In genomic region chr4:189974056-189974455, GRCh38 we compare ENCODE assay signal across 13 cellular contexts. TPM values are rescaled to one million over a fixed set of nuclear protein-coding genes. Genes with fewer than 3 reads are reported as not detected.
DNase-seq lines count a peak whose midpoint lies in the region; ATAC-seq and TF ChIP-seq lines count a peak whose summit lies in the region.
"Had no signal": no experiment of that assay in that cellular context is flagged by ENCODE, and none has a peak within 500 bp of the region (broad histone marks: within the 10 kb centered on the region; RNA-seq: fewer than 3 reads in every experiment).

No MANE protein-coding gene starts in this region.

- H3K4me3 ChIP-seq in Caco-2 (ENCODE audit: low read depth, low read length), result no peak overlapping the region
- H3K4me3 ChIP-seq: ovary, thoracic aorta had no signal

- CTCF ChIA-PET in Caco-2 (lab: Charles Lee), result no interaction called here

- DNase-seq in Caco-2 (peak in 1 of 2 experiments; percentile 29), HFFc6 (no peak), amniotic epithelial cell (ENCODE audit: low read depth) (peak; percentile 2), left kidney (ENCODE audit: low read depth, low spot score) (peak; percentile 34), left cardiac atrium (no peak)
- DNase-seq: activated CD4-positive, alpha-beta T cell treated with anti-CD3 and anti-CD28 coated beads, Interleukin-2, amount 10 ng/mL, durations not matched to agents 24 days and 14 days; ovary; SHP77 had no signal

- POLR2A ChIA-PET in Caco-2 (lab: Charles Lee), result no interaction called here

- no peaks in the 10 kb centered on the region for H3K9me3 ChIP-seq in Caco-2
- H3K9me3 ChIP-seq: ovary, thoracic aorta had no signal

- TF ChIP-seq CTCF in Caco-2 (IDR thresholded peaks at IDR 0.05; ENCODE audit: insufficient read depth in 1 of 2, low read depth in 1 of 2, low read length in 1 of 2, severe bottlenecking in 1 of 2, unreplicated experiment in 1 of 2) (peak; percentile 18 to 38), HFFc6 (IDR thresholded peaks at IDR 0.05) (peak; percentile 71)

- no peaks in the 10 kb centered on the region for H3K4me1 ChIP-seq in Caco-2

- intact Hi-C loops in Caco-2 (cut with micrococcal nuclease; ENCODE audit: unreplicated experiment) (no loop called here), left cardiac atrium (cut with DNase I) (no loop called here)

- ATAC-seq in GM18907 (IDR thresholded peaks at IDR 0.05; ENCODE audit: unreplicated experiment) (no peak), HG02588 (IDR thresholded peaks at IDR 0.05; ENCODE audit: unreplicated experiment) (no peak), left cardiac atrium (no peak), HG03571 (IDR thresholded peaks at IDR 0.05; ENCODE audit: unreplicated experiment) (no peak)

- BruUV-seq in Caco-2 (replicated peaks; lab: Mats Ljungman, UMichigan), result no TSS peak

- peaks cover 5% of the 10 kb centered on the region for H3K27me3 Mint-ChIP-seq in Caco-2 (ENCODE audit: insufficient read depth, unreplicated experiment)
- no peaks in the 10 kb centered on the region; the same call in 1 of the 2 replicates for H3K27me3 Mint-ChIP-seq in HFFc6 (ENCODE audit: insufficient read depth)

- no peaks in the 10 kb centered on the region for H3K4me1 Mint-ChIP-seq in Caco-2 (ENCODE audit: low read depth, unreplicated experiment)
- H3K4me1 Mint-ChIP-seq in HFFc6 (ENCODE audit: low read depth), result no peaks in the 10 kb centered on the region
- H3K4me1 Mint-ChIP-seq: activated CD4-positive, alpha-beta T cell treated with anti-CD3 and anti-CD28 coated beads, Interleukin-2, amount 10 ng/mL, durations not matched to agents 24 days and 14 days; activated naive CD4-positive, alpha-beta T cell treated with anti-CD3 and anti-CD28 coated beads, Interleukin-2, amount 50 U/mL, for 24 hours had no signal

- H3K36me3 Mint-ChIP-seq in Caco-2 (ENCODE audit: insufficient read depth, unreplicated experiment) (no peaks in the 10 kb centered on the region), HFFc6 (ENCODE audit: low read depth) (no peaks in the 10 kb centered on the region)
- H3K36me3 Mint-ChIP-seq: activated naive CD4-positive, alpha-beta T cell treated with anti-CD3 and anti-CD28 coated beads, Interleukin-2, amount 50 U/mL, for 24 hours had no signal

- no peak overlapping the region for H3K4me3 Mint-ChIP-seq in Caco-2 (ENCODE audit: unreplicated experiment)
- H3K4me3 Mint-ChIP-seq in HFFc6, result no peak overlapping the region
- H3K4me3 Mint-ChIP-seq: activated CD4-positive, alpha-beta T cell treated with anti-CD3 and anti-CD28 coated beads, Interleukin-2, amount 10 ng/mL, durations not matched to agents 24 days and 14 days; activated naive CD4-positive, alpha-beta T cell treated with anti-CD3 and anti-CD28 coated beads, Interleukin-2, amount 50 U/mL, for 24 hours had no signal

- no peaks in the 10 kb centered on the region for H3K27me3 ChIP-seq in Caco-2 (replicated peaks; ENCODE audit: control insufficient read depth, insufficient read depth, low read length)
- H3K27me3 ChIP-seq: ovary had no signal

- no peak overlapping the region for H3K27ac Mint-ChIP-seq in Caco-2 (ENCODE audit: unreplicated experiment)
- H3K27ac Mint-ChIP-seq in HFFc6, result no peak overlapping the region
- H3K27ac Mint-ChIP-seq: activated CD4-positive, alpha-beta T cell treated with anti-CD3 and anti-CD28 coated beads, Interleukin-2, amount 10 ng/mL, durations not matched to agents 24 days and 14 days; activated naive CD4-positive, alpha-beta T cell treated with anti-CD3 and anti-CD28 coated beads, Interleukin-2, amount 50 U/mL, for 24 hours had no signal

- H3K9me3 Mint-ChIP-seq in Caco-2 (ENCODE audit: unreplicated experiment) (no peaks in the 10 kb centered on the region), HFFc6 (no peaks in the 10 kb centered on the region)
- H3K9me3 Mint-ChIP-seq: activated CD4-positive, alpha-beta T cell treated with anti-CD3 and anti-CD28 coated beads, Interleukin-2, amount 10 ng/mL, durations not matched to agents 24 days and 14 days; activated naive CD4-positive, alpha-beta T cell treated with anti-CD3 and anti-CD28 coated beads, Interleukin-2, amount 50 U/mL, for 24 hours had no signal

- no peaks in the 10 kb centered on the region for H3K36me3 ChIP-seq in Caco-2 (ENCODE audit: control insufficient read depth, insufficient read depth, low read length)
- H3K36me3 ChIP-seq: ovary, thoracic aorta had no signal

RNA-seq across cellular contexts. Expression of gene FRG1, which starts 33.4 kb away (rescaled TPM):
- total RNA-seq in Caco-2 (2022) (29.4 and 40.0 TPM in 2 replicates), left cardiac atrium (10 to 100 TPM; 31.9 to 34.6 TPM)
- 10 to 100 TPM; 30.3 to 46.1 (median 37.2) TPM for total RNA-seq in HFFc6 (2021; fragmentation: NEBNext Ultra II Directional; extraction: Animal tissue kit (Norgen Biotek cat#: 25700))

RNA-seq across cellular contexts. Expression of gene FRG2, which starts 53.0 kb away (rescaled TPM):
- total RNA-seq in Caco-2 (2022), result 0.23 TPM in 1 of 2 replicates, not detected in the other
- not detected for total RNA-seq in HFFc6 (2021; fragmentation: NEBNext Ultra II Directional; extraction: Animal tissue kit (Norgen Biotek cat#: 25700))
- total RNA-seq in left cardiac atrium, result not detected
- total RNA-seq: activated CD4-positive, alpha-beta T cell treated with anti-CD3 and anti-CD28 coated beads, Interleukin-2, amount 10 ng/mL, durations not matched to agents 24 days and 14 days; ovary; thoracic aorta had no signal

Comparison
In these comparisons a context has a peak if more than half of its experiments do, and no peak if none do; other contexts are left out.
1. DNase-seq: peak in amniotic epithelial cell (single experiment) and left kidney (single experiment); none in HFFc6 (single experiment) and left cardiac atrium (single experiment).